13 cellular contexts compared by ENCODE assay signal in the genomic region with DNA sequence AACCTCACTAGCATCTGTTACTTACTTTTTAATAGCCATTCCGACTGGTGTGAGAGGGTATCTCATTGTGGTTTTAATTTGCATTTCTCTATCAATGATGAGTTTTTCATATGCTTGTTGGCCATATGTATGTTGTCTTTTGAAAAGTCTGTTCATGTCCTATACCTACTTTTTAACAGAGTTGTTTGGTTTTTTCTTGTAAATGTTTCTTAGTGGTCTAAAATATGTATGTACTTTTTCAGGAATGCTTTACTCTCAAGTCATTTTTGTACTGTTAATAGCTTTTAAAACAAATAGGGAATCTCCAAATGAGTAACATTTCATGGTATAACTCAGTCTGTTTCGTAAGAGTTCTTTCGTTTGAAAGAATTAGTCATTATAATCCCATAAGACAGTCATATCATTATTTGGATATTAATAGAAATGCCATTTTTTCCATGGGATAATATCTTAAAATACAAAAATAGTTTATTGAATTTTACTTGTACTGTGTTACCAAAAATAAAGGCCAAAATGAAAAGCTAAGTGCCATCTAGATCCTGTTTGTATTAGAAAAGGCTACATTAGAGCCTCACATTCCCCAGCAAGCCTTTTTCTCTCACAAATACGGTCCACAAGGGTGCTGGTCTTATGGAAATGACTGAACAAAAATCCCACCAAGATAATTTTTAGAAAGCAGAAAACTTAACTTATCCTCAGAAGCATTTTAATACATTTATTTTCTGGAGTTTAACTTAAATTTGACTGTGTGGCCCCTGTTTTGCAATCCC.
DNase-seq lines count a peak whose midpoint lies in the region; ATAC-seq and TF ChIP-seq lines count a peak whose summit lies in the region.
"Had no signal": no experiment of that assay in that cellular context is flagged by ENCODE, and none has a peak within 500 bp of the region (broad histone marks: within the 10 kb centered on the region; RNA-seq: fewer than 3 reads in every experiment).

No MANE protein-coding gene starts in this region.

- H3K4me3 ChIP-seq in left ventricle myocardium inferior: no peak overlapping the region
- H3K4me3 ChIP-seq: esophagus squamous epithelium had no signal

- TF ChIP-seq CTCF in foreskin keratinocyte (conservative IDR thresholded peaks at IDR 0.05): no peak
- no peak for TF ChIP-seq CTCF in left ventricle myocardium inferior (IDR thresholded peaks at IDR 0.05; ENCODE audit: borderline replicate concordance)

- peak; percentile 91 for ATAC-seq in GM18511 (IDR thresholded peaks at IDR 0.05; ENCODE audit: unreplicated experiment)
- ATAC-seq in GM21723 (IDR thresholded peaks at IDR 0.05; ENCODE audit: unreplicated experiment): peak; percentile 77
- ATAC-seq in HG03354 (IDR thresholded peaks at IDR 0.05; ENCODE audit: poor library complexity, severe bottlenecking, unreplicated experiment): peak; percentile 76
- peak; percentile 77 for ATAC-seq in foreskin keratinocyte
- ATAC-seq: naive thymus-derived CD8-positive, alpha-beta T cell had no signal

- H3K9me3 ChIP-seq in left ventricle myocardium inferior (replicated peaks): no peaks in the 10 kb centered on the region
- H3K9me3 ChIP-seq: esophagus squamous epithelium had no signal

- H3K27me3 ChIP-seq in foreskin keratinocyte: no peaks in the 10 kb centered on the region
- no peaks in the 10 kb centered on the region for H3K27me3 ChIP-seq in left ventricle myocardium inferior (ENCODE audit: low read depth)
- H3K27me3 ChIP-seq: esophagus squamous epithelium had no signal

- DNase-seq in foreskin keratinocyte (peak; percentile 53 to 66), COLO829 (ENCODE audit: low spot score) (no peak), left ventricle myocardium inferior (no peak), ureter (ENCODE audit: low spot score) (no peak)
- no peak for DNase-seq in effector CD4-positive, alpha-beta T cell
- DNase-seq: activated naive CD4-positive, alpha-beta T cell treated with Interleukin-2 at 50 U/mL for 16 hours; esophagus squamous epithelium; naive thymus-derived CD8-positive, alpha-beta T cell; NCI-H526 had no signal

- no peaks in the 10 kb centered on the region for H3K36me3 ChIP-seq in left ventricle myocardium inferior
- H3K36me3 ChIP-seq: esophagus squamous epithelium had no signal

- intact Hi-C loops in left ventricle myocardium inferior (cut with micrococcal nuclease): no loop called here

- H3K27ac ChIP-seq in foreskin keratinocyte (peak overlapping the region; percentile 45), left ventricle myocardium inferior (replicated peaks) (no peak overlapping the region)
- H3K27ac ChIP-seq: esophagus squamous epithelium, HL-60 had no signal

- H3K4me1 ChIP-seq in foreskin keratinocyte: no peaks in the 10 kb centered on the region
- no peaks in the 10 kb centered on the region for H3K4me1 ChIP-seq in left ventricle myocardium inferior
- H3K4me1 ChIP-seq: esophagus squamous epithelium had no signal

Comparison
In these comparisons a context has a peak if more than half of its experiments do, and no peak if none do; other contexts are left out.
1. DNase-seq: peak in foreskin keratinocyte (2 of 2); none in effector CD4-positive, alpha-beta T cell (single experiment), COLO829 (single experiment), left ventricle myocardium inferior (single experiment) and ureter (single experiment).
2. Peak in every context shown above with its lines, with median percentiles within 50 percentile points of each other: ATAC-seq.